ENCODE assay signal across 29 cellular contexts in genomic region chr6:92428443-92428842, GRCh38.
"Had no signal": no experiment of that assay in that cellular context is flagged by ENCODE, and none has a peak within 500 bp of the region (broad histone marks: within the 10 kb centered on the region; RNA-seq: fewer than 3 reads in every experiment).

No MANE protein-coding gene starts in this region.

- FAIRE-seq: colon, keratinocyte had no signal

- H3K4me1 ChIP-seq: heart right ventricle, left lung, prostate gland, stomach, thyroid gland had no signal

- H3K27ac Mint-ChIP-seq: immature natural killer cell; naive thymus-derived CD8-positive, alpha-beta T cell; nephron progenitor cell had no signal

- H3K4me2 ChIP-seq: smooth muscle cell had no signal

- H3K36me3 ChIP-seq: heart right ventricle, left lung, prostate gland, stomach, thyroid gland had no signal

- H3K9me3 ChIP-seq: left lung, prostate gland, stomach, thyroid gland had no signal

- H3K4me3 ChIP-seq: dorsolateral prefrontal cortex, heart right ventricle, left lung, prostate gland, smooth muscle cell, stomach, thyroid gland had no signal

- H3K27me3 Mint-ChIP-seq: naive thymus-derived CD8-positive, alpha-beta T cell had no signal

- H3K9me3 Mint-ChIP-seq: nephron progenitor cell had no signal

- H3K4me1 Mint-ChIP-seq: immature natural killer cell; naive thymus-derived CD8-positive, alpha-beta T cell; nephron progenitor cell had no signal

- H3K4me3 Mint-ChIP-seq: immature natural killer cell; naive thymus-derived CD8-positive, alpha-beta T cell; nephron progenitor cell had no signal

- H3K27ac ChIP-seq: dorsolateral prefrontal cortex, heart right ventricle, left lung, prostate gland, stomach, thyroid gland had no signal

- DNase-seq: central memory CD4-positive, alpha-beta T cell; dorsolateral prefrontal cortex; effector CD4-positive, alpha-beta T cell; foreskin melanocyte; glutamatergic neuron; heart right ventricle; hippocampal formation; immature natural killer cell; left cardiac atrium; left lung; mesendoderm; midbrain; naive thymus-derived CD8-positive, alpha-beta T cell; nephron progenitor cell; nucleus accumbens; right cardiac atrium; stimulated activated CD4-positive, alpha-beta T cell treated with anti-CD3 and anti-CD28 coated beads, Interleukin-12 subunit alpha, Interleukin-12 subunit beta, amount 100 ng/mL, for 4 hours; stimulated activated CD4-positive, alpha-beta T cell treated with anti-CD3 and anti-CD28 coated beads, Interleukin-1b, Interleukin-23, amount 100 ng/mL, for 48 hours; stimulated activated CD4-positive, alpha-beta T cell treated with anti-CD3 and anti-CD28 coated beads, Interleukin-4, amount 100 ng/mL, for 1 hour; stimulated activated CD8-positive, alpha-beta memory T cell treated with anti-CD3 and anti-CD28 coated beads, Interleukin-4, amount 100 ng/mL, for 48 hours; stimulated activated naive CD4-positive, alpha-beta T cell treated with Interleukin-2 at 50 U/mL for 16 hours; stomach; thyroid gland; trophoblast cell had no signal

- H3K27me3 ChIP-seq: dorsolateral prefrontal cortex, heart right ventricle, left lung, stomach, thyroid gland had no signal

- ATAC-seq: esophagus mucosa; heart right ventricle; left cardiac atrium; left lung; naive thymus-derived CD8-positive, alpha-beta T cell; right cardiac atrium had no signal

- H3K36me3 Mint-ChIP-seq: immature natural killer cell; naive thymus-derived CD8-positive, alpha-beta T cell had no signal
